In genomic region chr2:88627856-88628568, GRCh38 we compare ENCODE assay signal across 8 cellular contexts.
A peak's percentile ranks its signal among the peaks of the same experiment; 100 is the strongest.
DNase-seq lines count a peak whose midpoint lies in the region; ATAC-seq lines count a peak whose summit lies in the region.

No MANE protein-coding gene starts in this region.

- peak; percentile 91 for DNase-seq in NCI-H510A treated with DMSO at 0.1 percent for 48 hours (lab: John Stamatoyannopoulos, UW)
- peak; percentile 71 for DNase-seq in activated CD4-positive, alpha-beta T cell treated with anti-CD3 and anti-CD28 coated beads, Interleukin-2, amount 50 U/mL, for 1 hour
- DNase-seq in effector CD4-positive, alpha-beta T cell: peak; percentile 73
- DNase-seq in memory B cell (ENCODE audit: low spot score in 2 of 2): peak in 1 of 2 donors; percentile 75
- DNase-seq in stimulated activated CD8-positive, alpha-beta memory T cell treated with anti-CD3 and anti-CD28 coated beads, Interleukin-15, amount 100 ng/mL, for 24 hours (ENCODE audit: low read depth): peak; percentile 49

- no peaks in the 10 kb centered on the region for H3K36me3 ChIP-seq in ACC112 (ENCODE audit: insufficient read depth, low read length)

- H3K4me1 Mint-ChIP-seq in memory B cell: peaks cover 11% of the 10 kb centered on the region

- no peaks in the 10 kb centered on the region for H3K36me3 Mint-ChIP-seq in memory B cell

- no peak overlapping the region for H3K4me3 Mint-ChIP-seq in memory B cell

- peak overlapping the region; percentile 76 for H3K4me3 ChIP-seq in ACC112 (ENCODE audit: low read depth, low read length)

- no peak overlapping the region for H2AFZ ChIP-seq in ACC112 (ENCODE audit: low read length, unreplicated experiment)

- no peak overlapping the region for H3K27ac Mint-ChIP-seq in memory B cell

- no peaks in the 10 kb centered on the region for H3K9me3 Mint-ChIP-seq in memory B cell

- peaks cover 20% of the 10 kb centered on the region for H3K4me1 ChIP-seq in ACC112 (ENCODE audit: control insufficient read depth, insufficient read depth, low read length, unreplicated experiment)

- no peaks in the 10 kb centered on the region for H3K27me3 Mint-ChIP-seq in memory B cell

- H3K79me2 ChIP-seq in ACC112 (ENCODE audit: control insufficient read depth, insufficient read depth, low read length, unreplicated experiment): peaks cover 37% of the 10 kb centered on the region

- H3K27me3 ChIP-seq in ACC112 (ENCODE audit: insufficient read depth, low read length): no peaks in the 10 kb centered on the region

- peak overlapping the region; percentile 94 for H3K27ac ChIP-seq in ACC112 (ENCODE audit: low read depth, low read length)

- ATAC-seq in GM18519 (IDR thresholded peaks at IDR 0.05; ENCODE audit: low FRiP score, unreplicated experiment) (peak; percentile 15), HG03025 (IDR thresholded peaks at IDR 0.05; ENCODE audit: low FRiP score, unreplicated experiment) (peak; percentile 33), memory B cell (ENCODE audit: low read depth) (peak; percentile 47)
